Comparison of ENCODE assay signal across 18 cellular contexts in the genomic region with DNA sequence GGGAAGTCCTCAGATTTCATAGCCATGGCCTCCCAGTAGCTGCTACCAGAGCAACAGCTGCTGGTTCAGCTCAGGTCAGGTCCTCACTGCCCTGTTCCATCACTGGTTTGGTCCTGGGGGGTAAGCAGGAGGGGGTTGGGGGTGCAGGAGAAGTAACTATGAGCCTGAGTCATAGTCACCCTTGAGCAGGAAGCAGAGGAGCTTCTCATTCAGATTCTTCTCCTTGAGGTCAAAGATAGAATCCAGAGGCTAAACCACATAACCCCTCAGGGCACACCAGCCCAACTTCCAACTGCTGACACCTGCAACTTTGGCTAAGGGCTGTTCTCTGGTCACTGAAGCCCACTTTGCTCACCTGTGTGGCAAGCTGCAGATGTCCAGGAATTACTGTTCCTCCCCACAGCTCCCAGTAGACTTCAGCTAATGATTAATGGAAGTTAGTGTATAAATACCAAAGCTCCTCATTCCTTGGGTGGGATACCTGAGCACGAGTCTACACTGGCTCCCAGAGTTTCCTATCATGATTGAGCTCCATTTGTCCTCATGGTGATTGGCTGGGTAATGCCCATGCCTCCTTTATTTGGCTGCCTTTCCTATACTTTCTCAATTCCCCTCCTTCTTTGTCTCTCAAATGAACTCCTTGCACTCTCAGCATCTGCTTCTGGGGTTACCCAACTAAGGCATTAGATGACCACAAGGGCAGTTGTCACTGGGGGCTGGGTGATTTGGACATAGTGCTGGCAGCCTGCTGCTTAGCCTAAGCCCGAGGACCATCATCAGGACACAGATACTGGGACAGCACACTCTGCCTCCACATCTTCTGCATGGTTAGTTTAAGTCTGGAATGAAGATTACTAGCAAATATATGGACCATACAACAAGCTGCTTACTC. TPM values are rescaled to one million over a fixed set of nuclear protein-coding genes. Genes with fewer than 3 reads are reported as not detected.
DNase-seq lines count a peak whose midpoint lies in the region; ATAC-seq, FAIRE-seq and TF ChIP-seq lines count a peak whose summit lies in the region.
"Had no signal": no experiment of that assay in that cellular context is flagged by ENCODE, and none has a peak within 500 bp of the region (broad histone marks: within the 10 kb centered on the region; RNA-seq: fewer than 3 reads in every experiment).

No MANE protein-coding gene starts in this region.

- intact Hi-C loops in OCI-LY7 (cut with micrococcal nuclease; ENCODE audit: unreplicated experiment) (no loop called here), left cardiac atrium (cut with DNase I) (no loop called here)

- CTCF ChIA-PET in HEK293 (lab: Yijun Ruan, JAX) (interaction anchor here (0.6 to 0.9 kb wide), 2 partner anchors 10 to 157 kb away, joined by 3 to 4 read pairs; no protein-coding TSS in a partner anchor), OCI-LY7 (lab: Charles Lee; ENCODE audit: unreplicated experiment) (no interaction called here)

- TF ChIP-seq CTCF in HEK293 (tag by site-specific recombination; IDR thresholded peaks at IDR 0.05) (no peak), Peyer's patch (IDR thresholded peaks at IDR 0.05) (no peak), OCI-LY7 (conservative IDR thresholded peaks at IDR 0.05; ENCODE audit: low read length) (no peak)

- no peak overlapping the region for H2AFZ ChIP-seq in OCI-LY7 (ENCODE audit: low read length)

- TF ChIP-seq POLR2A in Peyer's patch (IDR thresholded peaks at IDR 0.05): no peak

- BruUV-seq in OCI-LY7 (replicated peaks; lab: Mats Ljungman, UMichigan): no TSS peak

- H3K9me3 ChIP-seq in HEK293 (ENCODE audit: control insufficient read depth, insufficient read depth, low read depth, low read length): no peaks in the 10 kb centered on the region
- no peaks in the 10 kb centered on the region for H3K9me3 ChIP-seq in Peyer's patch
- H3K9me3 ChIP-seq in OCI-LY7 (ENCODE audit: low read length): no peaks in the 10 kb centered on the region
- H3K9me3 ChIP-seq: adrenal gland, esophagus muscularis mucosa had no signal

- H3K27me3 ChIP-seq in Peyer's patch: no peaks in the 10 kb centered on the region
- H3K27me3 ChIP-seq: adrenal gland had no signal

- H3K4me3 ChIP-seq in HEK293 (ENCODE audit: low read depth, low read length): no peak overlapping the region
- H3K4me3 ChIP-seq in Peyer's patch: no peak overlapping the region
- no peak overlapping the region for H3K4me3 ChIP-seq in OCI-LY7 (ENCODE audit: low read depth, low read length, poor library complexity, severe bottlenecking)
- H3K4me3 ChIP-seq: adrenal gland, esophagus muscularis mucosa had no signal

- POLR2A ChIA-PET in HEK293 (lab: Yijun Ruan, JAX): no interaction called here
- POLR2A ChIA-PET in OCI-LY7 (lab: Charles Lee): interaction anchor here (1.1 kb wide), 1 partner anchor 119 kb away, joined by 3 read pairs; no protein-coding TSS in a partner anchor

- ATAC-seq in left cardiac atrium: no peak

- H3K9me2 ChIP-seq in OCI-LY7 (ENCODE audit: insufficient read depth, low read length): no peaks in the 10 kb centered on the region

- no peaks in the 10 kb centered on the region for H3K4me1 ChIP-seq in HEK293 (ENCODE audit: control insufficient read depth, insufficient read depth, low read length)
- H3K4me1 ChIP-seq in Peyer's patch: peaks cover 0 to 6% (median 0%) of the 10 kb centered on the region in 4 donors
- H3K4me1 ChIP-seq in OCI-LY7 (ENCODE audit: insufficient read depth, low read length, poor library complexity, severe bottlenecking): no peaks in the 10 kb centered on the region
- H3K4me1 ChIP-seq: adrenal gland, esophagus muscularis mucosa had no signal

- peak; percentile 71 for FAIRE-seq in RCC 7860 (lab: Jason Lieb, UNC)

- H3K27ac ChIP-seq in HEK293 (ENCODE audit: extremely low read depth, low read depth, low read length) (no peak overlapping the region), Peyer's patch (no peak overlapping the region), OCI-LY7 (ENCODE audit: low read depth, low read length, poor library complexity, severe bottlenecking) (no peak overlapping the region)
- H3K27ac ChIP-seq: adrenal gland, esophagus muscularis mucosa, VCaP had no signal

- no peak overlapping the region for H3K4me2 ChIP-seq in OCI-LY7 (ENCODE audit: low read length)

- H3K36me3 ChIP-seq in HEK293 (ENCODE audit: control insufficient read depth in 2 of 2, insufficient read depth in 1 of 2, low read length in 2 of 2) (no peaks in the 10 kb centered on the region), Peyer's patch (no peaks in the 10 kb centered on the region), OCI-LY7 (ENCODE audit: insufficient read depth, low read length) (no peaks in the 10 kb centered on the region)
- H3K36me3 ChIP-seq: adrenal gland, esophagus muscularis mucosa had no signal

- H4K20me1 ChIP-seq in OCI-LY7 (ENCODE audit: insufficient read depth, low read length): no peaks in the 10 kb centered on the region

- no peaks in the 10 kb centered on the region for H3K79me2 ChIP-seq in OCI-LY7 (ENCODE audit: insufficient read depth, low read depth, low read length)

- DNase-seq in AML-193 (lab: John Stamatoyannopoulos, UW) (peak; percentile 92 to 93), RCC 7860 (ENCODE audit: low spot score) (peak; percentile 48), islet precursor cell (peak; percentile 86), Peyer's patch (no peak), UCSD-AML1 (lab: John Stamatoyannopoulos, UW; ENCODE audit: unreplicated experiment) (no peak), OCI-LY7 (ENCODE audit: low spot score) (no peak), left cardiac atrium (no peak)
- DNase-seq: activated T-cell treated with anti-CD3 and anti-CD28 coated beads for 4 hours; adrenal gland; cortex of kidney; GOT3; NCI-H1417; NCI-H524; SIG-M5; stimulated activated CD4-positive, alpha-beta T cell treated with anti-CD3 and anti-CD28 coated beads, Interleukin-2, amount 100 ng/mL, for 48 hours had no signal

TF ChIP-seq in HEK293, 187 proteins besides CTCF, POLR2A, EP300 and RAD21:
- no peak for TF ChIP-seq ZNF16 (tag by site-specific recombination; IDR thresholded peaks at IDR 0.05; ENCODE audit: low read depth)
- peak; percentile 56 for TF ChIP-seq GLIS1 (tag by site-specific recombination; IDR thresholded peaks at IDR 0.05)

RNA-seq across cellular contexts. Expression of a gene that starts 19.7 kb away (rescaled TPM):
- 100 to 1,000 TPM; 174 to 236 (median 208) TPM for total RNA-seq in Peyer's patch
- 21.5 and 33.0 TPM in 2 replicates for total RNA-seq in OCI-LY7 (2014; rRNA removed; shearing (Covaris generic))
- 33.0 and 33.9 TPM in 2 replicates for total RNA-seq in OCI-LY7 (2022)
- total RNA-seq in left cardiac atrium: 100 to 1,000 TPM; 146 to 170 TPM

RNA-seq across cellular contexts. Expression of a gene that starts 48.9 kb away (rescaled TPM):
- 100 to 1,000 TPM; 152 to 166 (median 152) TPM for total RNA-seq in Peyer's patch
- total RNA-seq in OCI-LY7 (2014; rRNA removed; shearing (Covaris generic)): 23.7 and 33.8 TPM in 2 replicates
- 37.3 and 44.4 TPM in 2 replicates for total RNA-seq in OCI-LY7 (2022)
- total RNA-seq in left cardiac atrium: 100 to 1,000 TPM; 107 to 116 TPM

Comparison
In these comparisons a context has a peak if more than half of its experiments do, and no peak if none do; other contexts are left out.
1. DNase-seq: peak in AML-193 (2 of 2), RCC 7860 (single experiment) and islet precursor cell (single experiment); none in Peyer's patch (0 of 3), UCSD-AML1 (single experiment), OCI-LY7 (single experiment) and left cardiac atrium (single experiment).
2. RNA of a gene that starts 19.7 kb away (total RNA-seq): 174 to 236 TPM in Peyer's patch and 146 to 170 TPM in left cardiac atrium; 21.5 to 33.9 TPM in OCI-LY7; every median in the first group is over 4 times any median in the second.